ENCODE assay signal across 1 cellular context in the genomic region with DNA sequence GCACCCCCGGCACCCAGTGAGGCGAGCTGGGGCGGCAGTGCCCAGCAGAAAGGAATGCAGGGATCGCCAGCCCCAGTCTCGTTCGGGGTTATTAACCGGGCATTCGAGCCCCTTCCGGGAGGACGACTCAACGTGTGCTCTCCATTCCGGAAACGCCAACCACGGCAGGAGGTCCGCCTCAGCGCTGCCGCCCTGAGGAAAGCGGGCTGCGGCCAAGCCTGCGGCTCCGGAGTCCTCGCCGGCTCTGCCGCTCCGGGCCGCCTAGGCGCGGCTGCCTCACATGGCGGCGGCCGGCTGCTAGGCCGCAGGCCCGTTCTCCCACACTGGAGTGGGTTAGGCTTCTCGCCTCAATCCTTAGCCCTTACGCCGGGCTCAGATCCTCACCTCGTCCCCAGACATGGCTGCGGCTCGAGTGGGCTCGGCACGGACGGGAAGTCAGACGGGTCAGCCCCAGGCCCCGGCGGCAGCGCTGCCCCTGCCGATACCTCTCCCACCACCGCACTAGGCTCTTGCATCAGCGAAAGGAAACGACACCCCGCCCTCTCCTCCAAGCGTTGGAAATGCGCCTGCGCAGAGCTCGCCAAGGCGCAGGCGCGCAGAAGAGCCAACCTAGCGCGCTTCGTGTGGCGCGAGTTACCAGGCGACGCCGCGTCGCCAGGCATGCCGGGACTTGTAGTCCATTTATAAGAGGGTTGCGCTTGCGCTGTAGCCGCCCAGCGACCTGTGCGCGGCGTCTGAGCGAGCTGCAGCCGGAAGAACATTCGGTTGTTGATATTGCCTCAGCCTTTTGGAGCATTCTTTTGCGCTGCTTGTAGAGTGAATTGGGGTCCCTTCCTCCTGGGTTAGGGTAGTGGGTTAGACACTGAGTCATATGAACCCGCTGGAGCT.
TF ChIP-seq lines count a peak whose summit lies in the region.

Gene EIF2S2, minus strand, starts transcription at position 532 of the 888 bp plus-strand sequence. Its CDS starts 133 bp downstream, at position 399.

TF ChIP-seq in HepG2, 621 proteins besides CTCF, POLR2A, EP300 and RAD21 (continued from another document and continues in another):
- TF ChIP-seq, protein P1, sequence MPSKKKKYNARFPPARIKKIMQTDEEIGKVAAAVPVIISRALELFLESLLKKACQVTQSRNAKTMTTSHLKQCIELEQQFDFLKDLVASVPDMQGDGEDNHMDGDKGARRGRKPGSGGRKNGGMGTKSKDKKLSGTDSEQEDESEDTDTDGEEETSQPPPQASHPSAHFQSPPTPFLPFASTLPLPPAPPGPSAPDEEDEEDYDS (CRISPR knock-in tag; IDR thresholded peaks at IDR 0.05): peak; percentile 100
- TF ChIP-seq, protein P2, sequence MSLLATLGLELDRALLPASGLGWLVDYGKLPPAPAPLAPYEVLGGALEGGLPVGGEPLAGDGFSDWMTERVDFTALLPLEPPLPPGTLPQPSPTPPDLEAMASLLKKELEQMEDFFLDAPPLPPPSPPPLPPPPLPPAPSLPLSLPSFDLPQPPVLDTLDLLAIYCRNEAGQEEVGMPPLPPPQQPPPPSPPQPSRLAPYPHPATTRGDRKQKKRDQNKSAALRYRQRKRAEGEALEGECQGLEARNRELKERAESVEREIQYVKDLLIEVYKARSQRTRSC (CRISPR knock-in tag; IDR thresholded peaks at IDR 0.05; ENCODE audit: low read depth): peak; percentile 29; the same call in 1 of the 2 replicates
- TF ChIP-seq RFX3 (CRISPR knock-in tag; IDR thresholded peaks at IDR 0.05) (peak; percentile 96), ZNF451 (CRISPR knock-in tag; IDR thresholded peaks at IDR 0.05) (peak; percentile 87; the same call in 1 of the 2 replicates), CHD2 (IDR thresholded peaks at IDR 0.05; ENCODE audit: low read depth, low read length) (peak; percentile 81), SAP130 (CRISPR knock-in tag; IDR thresholded peaks at IDR 0.05; ENCODE audit: low read depth) (peak; percentile 98), MYPOP (CRISPR knock-in tag; IDR thresholded peaks at IDR 0.05) (peak; percentile 97), ZSCAN25 (CRISPR knock-in tag; IDR thresholded peaks at IDR 0.05) (peak; percentile 80), ASH2L (IDR thresholded peaks at IDR 0.05; ENCODE audit: insufficient read length, low read depth, low read length) (peak; percentile 98), ZBTB21 (CRISPR knock-in tag; IDR thresholded peaks at IDR 0.05) (peak; percentile 26; the same call in 1 of the 2 replicates), LRRFIP1 (CRISPR knock-in tag; conservative IDR thresholded peaks at IDR 0.05) (peak; percentile 51; the same call in 1 of the 2 replicates), SP5 (CRISPR knock-in tag; IDR thresholded peaks at IDR 0.05; ENCODE audit: borderline replicate concordance, low read depth) (peak; percentile 9; the same call in 1 of the 2 replicates), SETDB1 (CRISPR knock-in tag; IDR thresholded peaks at IDR 0.05; ENCODE audit: borderline replicate concordance) (no peak), DR1 (CRISPR knock-in tag; IDR thresholded peaks at IDR 0.05) (peak; percentile 99), ZMAT3 (CRISPR knock-in tag; conservative IDR thresholded peaks at IDR 0.05) (peak; percentile 98), FOSL1 (CRISPR knock-in tag; IDR thresholded peaks at IDR 0.05; ENCODE audit: borderline replicate concordance) (no peak), NPAS2 (CRISPR knock-in tag; IDR thresholded peaks at IDR 0.05; ENCODE audit: borderline replicate concordance) (no peak), ZNF263 (CRISPR knock-in tag; IDR thresholded peaks at IDR 0.05) (peak; percentile 81), NR1H2 (CRISPR knock-in tag; IDR thresholded peaks at IDR 0.05; ENCODE audit: borderline replicate concordance, low read depth) (no peak; the same call in 1 of the 2 replicates), ARNT2 (CRISPR knock-in tag; IDR thresholded peaks at IDR 0.05; ENCODE audit: low read depth) (peak; percentile 98), HNRNPUL1 (IDR thresholded peaks at IDR 0.05; ENCODE audit: low read depth, low read length) (peak; percentile 21; the same call in 1 of the 2 replicates), MIER2 (CRISPR knock-in tag; IDR thresholded peaks at IDR 0.05) (no peak), POGZ (CRISPR knock-in tag; IDR thresholded peaks at IDR 0.05) (peak; percentile 82), HMGA1 (CRISPR knock-in tag; conservative IDR thresholded peaks at IDR 0.05) (no peak), IRF9 (CRISPR knock-in tag; IDR thresholded peaks at IDR 0.05; ENCODE audit: borderline replicate concordance) (peak; percentile 99), ZNF746 (CRISPR knock-in tag; IDR thresholded peaks at IDR 0.05) (peak; percentile 63; the same call in 1 of the 2 replicates), ZNF383 (CRISPR knock-in tag; IDR thresholded peaks at IDR 0.05; ENCODE audit: borderline replicate concordance) (peak; percentile 96), KDM3A (CRISPR knock-in tag; IDR thresholded peaks at IDR 0.05; ENCODE audit: low read depth) (peak; percentile 89; the same call in 1 of the 2 replicates), ZNF382 (CRISPR knock-in tag; IDR thresholded peaks at IDR 0.05; ENCODE audit: borderline replicate concordance) (no peak), TFDP1 (CRISPR knock-in tag; IDR thresholded peaks at IDR 0.05; ENCODE audit: borderline replicate concordance) (peak; percentile 97), ZNF547 (CRISPR knock-in tag; IDR thresholded peaks at IDR 0.05) (peak; percentile 84), BRD4 (CRISPR knock-in tag; IDR thresholded peaks at IDR 0.05) (peak; percentile 96), POGK (CRISPR knock-in tag; conservative IDR thresholded peaks at IDR 0.05) (peak; percentile 99)
- TF ChIP-seq, protein P3, sequence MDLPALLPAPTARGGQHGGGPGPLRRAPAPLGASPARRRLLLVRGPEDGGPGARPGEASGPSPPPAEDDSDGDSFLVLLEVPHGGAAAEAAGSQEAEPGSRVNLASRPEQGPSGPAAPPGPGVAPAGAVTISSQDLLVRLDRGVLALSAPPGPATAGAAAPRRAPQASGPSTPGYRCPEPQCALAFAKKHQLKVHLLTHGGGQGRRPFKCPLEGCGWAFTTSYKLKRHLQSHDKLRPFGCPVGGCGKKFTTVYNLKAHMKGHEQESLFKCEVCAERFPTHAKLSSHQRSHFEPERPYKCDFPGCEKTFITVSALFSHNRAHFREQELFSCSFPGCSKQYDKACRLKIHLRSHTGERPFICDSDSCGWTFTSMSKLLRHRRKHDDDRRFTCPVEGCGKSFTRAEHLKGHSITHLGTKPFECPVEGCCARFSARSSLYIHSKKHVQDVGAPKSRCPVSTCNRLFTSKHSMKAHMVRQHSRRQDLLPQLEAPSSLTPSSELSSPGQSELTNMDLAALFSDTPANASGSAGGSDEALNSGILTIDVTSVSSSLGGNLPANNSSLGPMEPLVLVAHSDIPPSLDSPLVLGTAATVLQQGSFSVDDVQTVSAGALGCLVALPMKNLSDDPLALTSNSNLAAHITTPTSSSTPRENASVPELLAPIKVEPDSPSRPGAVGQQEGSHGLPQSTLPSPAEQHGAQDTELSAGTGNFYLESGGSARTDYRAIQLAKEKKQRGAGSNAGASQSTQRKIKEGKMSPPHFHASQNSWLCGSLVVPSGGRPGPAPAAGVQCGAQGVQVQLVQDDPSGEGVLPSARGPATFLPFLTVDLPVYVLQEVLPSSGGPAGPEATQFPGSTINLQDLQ (CRISPR knock-in tag; IDR thresholded peaks at IDR 0.05): peak; percentile 98
- TF ChIP-seq, protein P4, sequence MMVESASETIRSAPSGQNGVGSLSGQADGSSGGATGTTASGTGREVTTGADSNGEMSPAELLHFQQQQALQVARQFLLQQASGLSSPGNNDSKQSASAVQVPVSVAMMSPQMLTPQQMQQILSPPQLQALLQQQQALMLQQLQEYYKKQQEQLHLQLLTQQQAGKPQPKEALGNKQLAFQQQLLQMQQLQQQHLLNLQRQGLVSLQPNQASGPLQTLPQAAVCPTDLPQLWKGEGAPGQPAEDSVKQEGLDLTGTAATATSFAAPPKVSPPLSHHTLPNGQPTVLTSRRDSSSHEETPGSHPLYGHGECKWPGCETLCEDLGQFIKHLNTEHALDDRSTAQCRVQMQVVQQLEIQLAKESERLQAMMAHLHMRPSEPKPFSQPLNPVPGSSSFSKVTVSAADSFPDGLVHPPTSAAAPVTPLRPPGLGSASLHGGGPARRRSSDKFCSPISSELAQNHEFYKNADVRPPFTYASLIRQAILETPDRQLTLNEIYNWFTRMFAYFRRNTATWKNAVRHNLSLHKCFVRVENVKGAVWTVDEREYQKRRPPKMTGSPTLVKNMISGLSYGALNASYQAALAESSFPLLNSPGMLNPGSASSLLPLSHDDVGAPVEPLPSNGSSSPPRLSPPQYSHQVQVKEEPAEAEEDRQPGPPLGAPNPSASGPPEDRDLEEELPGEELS (CRISPR knock-in tag; IDR thresholded peaks at IDR 0.05): peak; percentile 76
- TF ChIP-seq, protein P5, sequence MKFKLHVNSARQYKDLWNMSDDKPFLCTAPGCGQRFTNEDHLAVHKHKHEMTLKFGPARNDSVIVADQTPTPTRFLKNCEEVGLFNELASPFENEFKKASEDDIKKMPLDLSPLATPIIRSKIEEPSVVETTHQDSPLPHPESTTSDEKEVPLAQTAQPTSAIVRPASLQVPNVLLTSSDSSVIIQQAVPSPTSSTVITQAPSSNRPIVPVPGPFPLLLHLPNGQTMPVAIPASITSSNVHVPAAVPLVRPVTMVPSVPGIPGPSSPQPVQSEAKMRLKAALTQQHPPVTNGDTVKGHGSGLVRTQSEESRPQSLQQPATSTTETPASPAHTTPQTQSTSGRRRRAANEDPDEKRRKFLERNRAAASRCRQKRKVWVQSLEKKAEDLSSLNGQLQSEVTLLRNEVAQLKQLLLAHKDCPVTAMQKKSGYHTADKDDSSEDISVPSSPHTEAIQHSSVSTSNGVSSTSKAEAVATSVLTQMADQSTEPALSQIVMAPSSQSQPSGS (CRISPR knock-in tag; IDR thresholded peaks at IDR 0.05): peak; percentile 93
- TF ChIP-seq, protein P6, sequence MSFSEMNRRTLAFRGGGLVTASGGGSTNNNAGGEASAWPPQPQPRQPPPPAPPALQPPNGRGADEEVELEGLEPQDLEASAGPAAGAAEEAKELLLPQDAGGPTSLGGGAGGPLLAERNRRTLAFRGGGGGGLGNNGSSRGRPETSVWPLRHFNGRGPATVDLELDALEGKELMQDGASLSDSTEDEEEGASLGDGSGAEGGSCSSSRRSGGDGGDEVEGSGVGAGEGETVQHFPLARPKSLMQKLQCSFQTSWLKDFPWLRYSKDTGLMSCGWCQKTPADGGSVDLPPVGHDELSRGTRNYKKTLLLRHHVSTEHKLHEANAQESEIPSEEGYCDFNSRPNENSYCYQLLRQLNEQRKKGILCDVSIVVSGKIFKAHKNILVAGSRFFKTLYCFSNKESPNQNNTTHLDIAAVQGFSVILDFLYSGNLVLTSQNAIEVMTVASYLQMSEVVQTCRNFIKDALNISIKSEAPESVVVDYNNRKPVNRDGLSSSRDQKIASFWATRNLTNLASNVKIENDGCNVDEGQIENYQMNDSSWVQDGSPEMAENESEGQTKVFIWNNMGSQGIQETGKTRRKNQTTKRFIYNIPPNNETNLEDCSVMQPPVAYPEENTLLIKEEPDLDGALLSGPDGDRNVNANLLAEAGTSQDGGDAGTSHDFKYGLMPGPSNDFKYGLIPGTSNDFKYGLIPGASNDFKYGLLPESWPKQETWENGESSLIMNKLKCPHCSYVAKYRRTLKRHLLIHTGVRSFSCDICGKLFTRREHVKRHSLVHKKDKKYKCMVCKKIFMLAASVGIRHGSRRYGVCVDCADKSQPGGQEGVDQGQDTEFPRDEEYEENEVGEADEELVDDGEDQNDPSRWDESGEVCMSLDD (CRISPR knock-in tag; IDR thresholded peaks at IDR 0.05; ENCODE audit: borderline replicate concordance): peak; percentile 39; the same call in 1 of the 2 replicates
